10 cellular contexts compared by ENCODE assay signal in genomic region chr14:60815371-60815770, GRCh38.
A peak's percentile ranks its signal among the peaks of the same experiment; 100 is the strongest.
DNase-seq lines count a peak whose midpoint lies in the region; ATAC-seq and TF ChIP-seq lines count a peak whose summit lies in the region.
"Had no signal": no experiment of that assay in that cellular context is flagged by ENCODE, and none has a peak within 500 bp of the region (broad histone marks: within the 10 kb centered on the region; RNA-seq: fewer than 3 reads in every experiment).

No MANE protein-coding gene starts in this region.

- POLR2A ChIA-PET in activated CD4-positive, alpha-beta memory T cell treated with anti-CD3 and anti-CD28 coated beads, Interleukin-2, amount 10 ng/mL, durations not matched to agents 7 days and 5 days (lab: Charles Lee), result no interaction called here

- peak; percentile 26 for DNase-seq in NCI-H748 (lab: John Stamatoyannopoulos, UW; ENCODE audit: unreplicated experiment)
- DNase-seq in NCI-H748 treated with DMSO at 0.1 percent for 48 hours (lab: John Stamatoyannopoulos, UW), result no peak
- peak; percentile 45 for DNase-seq in KBM-7
- DNase-seq in type B pancreatic cell (ENCODE audit: extremely low spot score, unreplicated experiment), result no peak
- DNase-seq in activated CD4-positive, alpha-beta memory T cell treated with anti-CD3 and anti-CD28 coated beads, Interleukin-2, amount 10 ng/mL, durations not matched to agents 7 days and 5 days, result no peak
- DNase-seq in D341Med (ENCODE audit: low spot score), result no peak
- no peak for DNase-seq in NK-92 (lab: John Stamatoyannopoulos, UW; ENCODE audit: unreplicated experiment)
- DNase-seq: dermis blood vessel endothelial cell, left ventricle myocardium superior had no signal

- in situ Hi-C loops in KBM-7 (cut with MboI; ENCODE audit: low pct_unique_long_range_greater_than_20kb, low sequenced_read_pairs), result no loop called here

- TF ChIP-seq CTCF in type B pancreatic cell (conservative IDR thresholded peaks at IDR 0.05), result no peak

- peak overlapping the region; percentile 72 for H3K27ac Mint-ChIP-seq in type B pancreatic cell
- H3K27ac Mint-ChIP-seq in activated CD4-positive, alpha-beta memory T cell treated with anti-CD3 and anti-CD28 coated beads, Interleukin-2, amount 10 ng/mL, durations not matched to agents 7 days and 5 days, result no peak overlapping the region

- H3K9me3 Mint-ChIP-seq in type B pancreatic cell, result no peaks in the 10 kb centered on the region
- no peaks in the 10 kb centered on the region for H3K9me3 Mint-ChIP-seq in activated CD4-positive, alpha-beta memory T cell treated with anti-CD3 and anti-CD28 coated beads, Interleukin-2, amount 10 ng/mL, durations not matched to agents 7 days and 5 days

- H3K36me3 Mint-ChIP-seq in type B pancreatic cell, result peaks cover 34% of the 10 kb centered on the region
- peaks cover 24% of the 10 kb centered on the region for H3K36me3 Mint-ChIP-seq in activated CD4-positive, alpha-beta memory T cell treated with anti-CD3 and anti-CD28 coated beads, Interleukin-2, amount 10 ng/mL, durations not matched to agents 7 days and 5 days (ENCODE audit: low read depth)

- H3K4me3 Mint-ChIP-seq in type B pancreatic cell, result no peak overlapping the region
- H3K4me3 Mint-ChIP-seq in activated CD4-positive, alpha-beta memory T cell treated with anti-CD3 and anti-CD28 coated beads, Interleukin-2, amount 10 ng/mL, durations not matched to agents 7 days and 5 days, result no peak overlapping the region

- CTCF ChIA-PET in activated CD4-positive, alpha-beta memory T cell treated with anti-CD3 and anti-CD28 coated beads, Interleukin-2, amount 10 ng/mL, durations not matched to agents 7 days and 5 days (lab: Charles Lee), result interaction anchor here (1.2 kb wide), 1 partner anchor 438 kb away, joined by 3 read pairs; no protein-coding TSS in a partner anchor

- no peaks in the 10 kb centered on the region for H3K27me3 Mint-ChIP-seq in type B pancreatic cell
- no peaks in the 10 kb centered on the region for H3K27me3 Mint-ChIP-seq in activated CD4-positive, alpha-beta memory T cell treated with anti-CD3 and anti-CD28 coated beads, Interleukin-2, amount 10 ng/mL, durations not matched to agents 7 days and 5 days

- ATAC-seq in HG02798 (IDR thresholded peaks at IDR 0.05; ENCODE audit: poor library complexity, unreplicated experiment), result peak; percentile 76
- ATAC-seq: left ventricle myocardium superior had no signal

- peaks cover 4% of the 10 kb centered on the region for H3K4me1 Mint-ChIP-seq in type B pancreatic cell (ENCODE audit: unreplicated experiment)
- H3K4me1 Mint-ChIP-seq in activated CD4-positive, alpha-beta memory T cell treated with anti-CD3 and anti-CD28 coated beads, Interleukin-2, amount 10 ng/mL, durations not matched to agents 7 days and 5 days, result peaks cover 2% of the 10 kb centered on the region

Comparison
In these comparisons a context has a peak if more than half of its experiments do, and no peak if none do; other contexts are left out.
1. DNase-seq: peak in NCI-H748 (single experiment) and KBM-7 (single experiment); none in NCI-H748 treated with DMSO at 0.1 percent for 48 hours (single experiment), type B pancreatic cell (single experiment), activated CD4-positive, alpha-beta memory T cell treated with anti-CD3 and anti-CD28 coated beads, Interleukin-2, amount 10 ng/mL, durations not matched to agents 7 days and 5 days (single experiment), D341Med (single experiment) and NK-92 (single experiment).